8 cellular contexts compared by ENCODE assay signal in the genomic region with DNA sequence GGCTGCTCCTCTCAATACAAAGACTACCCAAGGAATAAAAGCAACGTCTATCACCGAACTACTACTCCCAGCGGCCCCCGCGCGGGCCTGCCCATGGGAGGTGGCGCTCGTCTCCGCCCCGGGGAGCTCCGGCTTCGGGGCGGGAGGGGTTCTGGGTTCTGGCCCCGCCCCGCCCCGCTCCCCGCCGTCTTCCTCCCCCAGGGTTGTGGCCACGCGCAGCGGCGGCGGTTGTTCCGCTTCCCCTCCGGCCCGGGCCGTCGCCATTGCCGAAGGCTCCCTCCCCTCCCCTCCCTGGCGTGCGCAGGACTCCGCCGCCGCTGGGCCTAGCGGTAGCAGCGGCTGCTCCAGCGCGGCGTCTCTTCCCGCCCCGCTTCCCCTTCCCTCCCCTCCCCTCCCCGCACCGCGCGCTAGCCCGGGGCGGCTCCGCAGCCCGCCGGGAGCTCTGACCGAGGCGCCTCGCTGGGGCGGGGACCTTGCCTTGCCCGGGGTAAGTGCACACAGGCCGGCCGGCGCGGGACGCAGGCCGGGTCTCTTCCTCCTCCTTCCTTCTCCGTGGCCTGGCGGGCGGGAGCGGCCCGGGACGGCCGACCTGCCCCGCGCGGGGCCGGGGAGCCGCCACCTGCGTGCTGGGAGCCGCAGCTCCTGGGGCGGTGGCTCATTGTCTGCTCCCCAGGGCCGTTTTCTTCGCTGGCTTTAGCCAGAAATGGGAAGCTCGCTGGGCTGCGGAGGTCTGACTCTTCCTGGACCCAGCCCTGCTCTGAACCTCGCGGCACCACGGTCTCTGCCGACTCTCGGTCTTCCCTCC. TPM values are rescaled to one million over a fixed set of nuclear protein-coding genes. Genes with fewer than 3 reads are reported as not detected.
DNase-seq lines count a peak whose midpoint lies in the region; TF ChIP-seq lines count a peak whose summit lies in the region.

A gene (plus strand): TSS at position 187 of the 805 bp plus-strand sequence. CDS start 42,790 bp downstream, outside the sequence.

- CTCF ChIA-PET in HEK293 (lab: Yijun Ruan, JAX) = interaction anchor here (0.6 to 0.9 kb wide), 2 partner anchors 41 to 131 kb away, joined by 4 to 6 read pairs; no protein-coding TSS in a partner anchor

- H3K4me3 Mint-ChIP-seq in nephron progenitor cell = peak within 1 kb of the TSS; percentile 100
- peak within 1 kb of the TSS; percentile 97 for H3K4me3 Mint-ChIP-seq in stimulated activated naive CD8-positive, alpha-beta T cell treated with anti-CD3 and anti-CD28 coated beads, Interleukin-15, Interleukin-2, amounts not matched to agents 100 ng/mL and 50 ng/mL, for 24 hours

- POLR2A ChIA-PET in HEK293 (lab: Yijun Ruan, JAX) = interaction anchor here (0.5 to 2.3 kb wide), 12 partner anchors 14 to 1217 kb away, joined by 3 to 21 read pairs (median 4); a partner anchor contains a TSS

- H3K27ac ChIP-seq in HEK293 (ENCODE audit: extremely low read depth, low read depth, low read length) = peak within 1 kb of the TSS; percentile 91
- peak within 1 kb of the TSS; percentile 87 for H3K27ac ChIP-seq in SJSA1

- H3K36me3 ChIP-seq in HEK293 (ENCODE audit: control insufficient read depth in 2 of 2, insufficient read depth in 1 of 2, low read length in 2 of 2) = peaks cover 0 to 8% of the 10 kb centered on the region in 2 experiments; a peak in 2 of 3 replicates
- peaks cover 8% of the 10 kb centered on the region for H3K36me3 ChIP-seq in SJSA1

- no peaks in the 10 kb centered on the region for H3K27me3 Mint-ChIP-seq in nephron progenitor cell (ENCODE audit: low read depth, poor library complexity)
- no peaks in the 10 kb centered on the region for H3K27me3 Mint-ChIP-seq in stimulated activated naive CD8-positive, alpha-beta T cell treated with anti-CD3 and anti-CD28 coated beads, Interleukin-15, Interleukin-2, amounts not matched to agents 100 ng/mL and 50 ng/mL, for 24 hours

- H3K4me3 ChIP-seq in HEK293 (ENCODE audit: low read depth, low read length) (peak within 1 kb of the TSS; percentile 74), SJSA1 (peak within 1 kb of the TSS; percentile 87), fibroblast of villous mesenchyme (ENCODE audit: low read depth, low read length) (peak within 1 kb of the TSS; percentile 84)

- peaks cover 39% of the 10 kb centered on the region for H3K36me3 Mint-ChIP-seq in nephron progenitor cell (ENCODE audit: low read depth)
- H3K36me3 Mint-ChIP-seq in stimulated activated naive CD8-positive, alpha-beta T cell treated with anti-CD3 and anti-CD28 coated beads, Interleukin-15, Interleukin-2, amounts not matched to agents 100 ng/mL and 50 ng/mL, for 24 hours (ENCODE audit: low read depth) = peaks cover 26% of the 10 kb centered on the region

- DNase-seq in G401 (ENCODE audit: low spot score) (peak; percentile 94), NAMALWA (ENCODE audit: low spot score) (peak; percentile 93), SJSA1 (ENCODE audit: low read depth in 1 of 2, low spot score in 2 of 2) (peak; percentile 68 to 86), fibroblast of villous mesenchyme (ENCODE audit: low read depth) (peak; percentile 87), nephron progenitor cell (peak; percentile 85)
- peak; percentile 84 for DNase-seq in activated gamma-delta T cell treated with anti-CD3 and anti-CD28 coated beads, Interleukin-2, amount 50 U/mL, for 16 hours (ENCODE audit: low read depth)

- no peak; the same call in 1 of the 2 replicates for TF ChIP-seq CTCF in HEK293 (tag by site-specific recombination; IDR thresholded peaks at IDR 0.05)
- TF ChIP-seq CTCF in fibroblast of villous mesenchyme (IDR thresholded peaks at IDR 0.05; ENCODE audit: insufficient read depth, low read depth, low read length) = no peak
- no peak for TF ChIP-seq CTCF in nephron progenitor cell (IDR thresholded peaks at IDR 0.05)

- peaks cover 25% of the 10 kb centered on the region for H3K9me3 Mint-ChIP-seq in nephron progenitor cell
- H3K9me3 Mint-ChIP-seq in stimulated activated naive CD8-positive, alpha-beta T cell treated with anti-CD3 and anti-CD28 coated beads, Interleukin-15, Interleukin-2, amounts not matched to agents 100 ng/mL and 50 ng/mL, for 24 hours = no peaks in the 10 kb centered on the region

- no peaks in the 10 kb centered on the region for H3K27me3 ChIP-seq in SJSA1 (replicated peaks)

- peaks cover 16% of the 10 kb centered on the region for H3K4me1 Mint-ChIP-seq in nephron progenitor cell
- H3K4me1 Mint-ChIP-seq in stimulated activated naive CD8-positive, alpha-beta T cell treated with anti-CD3 and anti-CD28 coated beads, Interleukin-15, Interleukin-2, amounts not matched to agents 100 ng/mL and 50 ng/mL, for 24 hours (ENCODE audit: low read depth) = peaks cover 35% of the 10 kb centered on the region

- H3K9me3 ChIP-seq in HEK293 (ENCODE audit: control insufficient read depth, insufficient read depth, low read depth, low read length) (no peaks in the 10 kb centered on the region), SJSA1 (replicated peaks) (no peaks in the 10 kb centered on the region)

- H3K27ac Mint-ChIP-seq in nephron progenitor cell = peak within 1 kb of the TSS; percentile 100
- H3K27ac Mint-ChIP-seq in stimulated activated naive CD8-positive, alpha-beta T cell treated with anti-CD3 and anti-CD28 coated beads, Interleukin-15, Interleukin-2, amounts not matched to agents 100 ng/mL and 50 ng/mL, for 24 hours = peak within 1 kb of the TSS; percentile 95

- H3K4me1 ChIP-seq in HEK293 (ENCODE audit: control insufficient read depth, insufficient read depth, low read length) (no peaks in the 10 kb centered on the region; the same call in 1 of the 2 replicates), SJSA1 (replicated peaks) (peaks cover 17% of the 10 kb centered on the region)

- in situ Hi-C loops in G401 (cut with HindIII; ENCODE audit: low sequenced_read_pairs) = no loop called here

TF ChIP-seq in HEK293, 187 proteins besides CTCF, POLR2A, EP300 and RAD21 (continues in another document):
- TF ChIP-seq KLF16 (tag by site-specific recombination; IDR thresholded peaks at IDR 0.05) (no peak), SCRT2 (tag by site-specific recombination; IDR thresholded peaks at IDR 0.05) (no peak), ZNF169 (tag by site-specific recombination; IDR thresholded peaks at IDR 0.05) (no peak), ZBTB48 (tag by site-specific recombination; IDR thresholded peaks at IDR 0.05) (no peak), ZNF202 (tag by site-specific recombination; IDR thresholded peaks at IDR 0.05; ENCODE audit: borderline replicate concordance) (no peak), ZFHX2 (tag by site-specific recombination; conservative IDR thresholded peaks at IDR 0.05) (no peak; the same call in 1 of the 2 replicates), TRIM28 (IDR thresholded peaks at IDR 0.05; ENCODE audit: borderline replicate concordance, low read length) (no peak), KLF8 (tag by site-specific recombination; IDR thresholded peaks at IDR 0.05) (peak; percentile 93), ZNF16 (tag by site-specific recombination; IDR thresholded peaks at IDR 0.05; ENCODE audit: low read depth) (no peak), ZBTB17 (tag by site-specific recombination; IDR thresholded peaks at IDR 0.05) (no peak), ZNF473 (tag by site-specific recombination; IDR thresholded peaks at IDR 0.05) (no peak), ZNF654 (tag by site-specific recombination; IDR thresholded peaks at IDR 0.05; ENCODE audit: low read depth) (no peak), ZXDB (tag by site-specific recombination; IDR thresholded peaks at IDR 0.05) (peak; percentile 18)
- TF ChIP-seq, protein P1, sequence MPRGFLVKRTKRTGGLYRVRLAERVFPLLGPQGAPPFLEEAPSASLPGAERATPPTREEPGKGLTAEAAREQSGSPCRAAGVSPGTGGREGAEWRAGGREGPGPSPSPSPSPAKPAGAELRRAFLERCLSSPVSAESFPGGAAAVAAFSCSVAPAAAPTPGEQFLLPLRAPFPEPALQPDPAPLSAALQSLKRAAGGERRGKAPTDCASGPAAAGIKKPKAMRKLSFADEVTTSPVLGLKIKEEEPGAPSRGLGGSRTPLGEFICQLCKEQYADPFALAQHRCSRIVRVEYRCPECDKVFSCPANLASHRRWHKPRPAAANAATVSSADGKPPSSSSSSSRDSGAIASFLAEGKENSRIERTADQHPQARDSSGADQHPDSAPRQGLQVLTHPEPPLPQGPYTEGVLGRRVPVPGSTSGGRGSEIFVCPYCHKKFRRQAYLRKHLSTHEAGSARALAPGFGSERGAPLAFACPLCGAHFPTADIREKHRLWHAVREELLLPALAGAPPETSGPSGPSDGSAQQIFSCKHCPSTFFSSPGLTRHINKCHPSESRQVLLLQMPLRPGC (tag by site-specific recombination; IDR thresholded peaks at IDR 0.05) = no peak
- TF ChIP-seq, protein P2, sequence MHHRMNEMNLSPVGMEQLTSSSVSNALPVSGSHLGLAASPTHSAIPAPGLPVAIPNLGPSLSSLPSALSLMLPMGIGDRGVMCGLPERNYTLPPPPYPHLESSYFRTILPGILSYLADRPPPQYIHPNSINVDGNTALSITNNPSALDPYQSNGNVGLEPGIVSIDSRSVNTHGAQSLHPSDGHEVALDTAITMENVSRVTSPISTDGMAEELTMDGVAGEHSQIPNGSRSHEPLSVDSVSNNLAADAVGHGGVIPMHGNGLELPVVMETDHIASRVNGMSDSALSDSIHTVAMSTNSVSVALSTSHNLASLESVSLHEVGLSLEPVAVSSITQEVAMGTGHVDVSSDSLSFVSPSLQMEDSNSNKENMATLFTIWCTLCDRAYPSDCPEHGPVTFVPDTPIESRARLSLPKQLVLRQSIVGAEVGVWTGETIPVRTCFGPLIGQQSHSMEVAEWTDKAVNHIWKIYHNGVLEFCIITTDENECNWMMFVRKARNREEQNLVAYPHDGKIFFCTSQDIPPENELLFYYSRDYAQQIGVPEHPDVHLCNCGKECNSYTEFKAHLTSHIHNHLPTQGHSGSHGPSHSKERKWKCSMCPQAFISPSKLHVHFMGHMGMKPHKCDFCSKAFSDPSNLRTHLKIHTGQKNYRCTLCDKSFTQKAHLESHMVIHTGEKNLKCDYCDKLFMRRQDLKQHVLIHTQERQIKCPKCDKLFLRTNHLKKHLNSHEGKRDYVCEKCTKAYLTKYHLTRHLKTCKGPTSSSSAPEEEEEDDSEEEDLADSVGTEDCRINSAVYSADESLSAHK (tag by site-specific recombination; IDR thresholded peaks at IDR 0.05) = peak; percentile 28; the same call in 1 of the 2 replicates

RNA-seq across cellular contexts. Expression of the gene that starts here (rescaled TPM):
- 33.5 and 37.6 TPM in 2 replicates for total RNA-seq in G401 (2014; rRNA removed; shearing (Covaris generic))
- total RNA-seq in SJSA1 (2014; rRNA removed; shearing (Covaris generic)) = 19.5 and 22.4 TPM in 2 replicates
- 34.5 and 57.0 TPM in 2 replicates for total RNA-seq in fibroblast of villous mesenchyme

Comparison
In these comparisons a context has a peak if more than half of its experiments do, and no peak if none do; other contexts are left out.
1. Peak in every context shown above with its lines: DNase-seq, H3K4me3 ChIP-seq and H3K27ac ChIP-seq.